Comparison of ENCODE assay signal across 24 cellular contexts in genomic region chr5:10591159-10591558, GRCh38. TPM values are rescaled to one million over a fixed set of nuclear protein-coding genes. Genes with fewer than 3 reads are reported as not detected.
A peak's percentile ranks its signal among the peaks of the same experiment; 100 is the strongest.
DNase-seq lines count a peak whose midpoint lies in the region; ATAC-seq, FAIRE-seq and TF ChIP-seq lines count a peak whose summit lies in the region.
"Had no signal": no experiment of that assay in that cellular context is flagged by ENCODE, and none has a peak within 500 bp of the region (broad histone marks: within the 10 kb centered on the region; RNA-seq: fewer than 3 reads in every experiment).

No MANE protein-coding gene starts in this region.

- no peaks in the 10 kb centered on the region; the same call in 2 of the 3 replicates for H3K9me3 ChIP-seq in GM12878 (replicated peaks; ENCODE audit: control insufficient read depth, insufficient read depth, low read length)
- H3K9me3 ChIP-seq: esophagus squamous epithelium, gastrocnemius medialis, uterus had no signal

- CTCF ChIA-PET in GM12878 (lab: Yijun Ruan, JAX), result interaction anchor here (2.4 to 3.0 kb wide), 2 partner anchors 14 to 37 kb away, joined by 9 to 22 read pairs; no protein-coding TSS in a partner anchor

- no peak for TF ChIP-seq CTCF in KMS-11 (conservative IDR thresholded peaks at IDR 0.05; ENCODE audit: low read depth, low read length)
- no peak for TF ChIP-seq CTCF in GM12878 (IDR thresholded peaks at IDR 0.05 in 2 of 3, conservative IDR thresholded peaks at IDR 0.05 in 1 of 3; ENCODE audit: control insufficient read depth in 2 of 3, extremely low read depth in 1 of 3, insufficient read depth in 1 of 3, low read depth in 3 of 3, low read length in 3 of 3)
- TF ChIP-seq CTCF in osteocyte (IDR thresholded peaks at IDR 0.05), result no peak

- WGBS in GM12878 (ENCODE audit: insufficient coverage, insufficient replicate concordance, low lambda C conversion rate, missing lambda C conversion rate), result 98% methylated on average over 5 of the region's 6 CpGs

- peak overlapping the region; percentile 62 for H3K27ac Mint-ChIP-seq in osteocyte (ENCODE audit: unreplicated experiment)
- H3K27ac Mint-ChIP-seq: activated CD4-positive, alpha-beta T cell treated with anti-CD3 and anti-CD28 coated beads, Interleukin-2, amount 10 ng/mL, durations not matched to agents 7 days and 5 days had no signal

- SMC1A ChIA-PET in GM12878 (lab: Charles Lee; ENCODE audit: uncharacterized antibody, unreplicated experiment), result interaction anchor here (0.8 to 1.8 kb wide), 8 partner anchors 10 to 136 kb away, joined by 3 to 7 read pairs (median 4); no protein-coding TSS in a partner anchor

- no peak overlapping the region for H3K4me3 Mint-ChIP-seq in osteocyte (ENCODE audit: unreplicated experiment)
- H3K4me3 Mint-ChIP-seq: activated CD4-positive, alpha-beta T cell treated with anti-CD3 and anti-CD28 coated beads, Interleukin-2, amount 10 ng/mL, durations not matched to agents 7 days and 5 days; CD4-positive, alpha-beta memory T cell had no signal

- in situ Hi-C loops in GM12878 (cut with MboI), result no loop called here

- H3K79me2 ChIP-seq in KMS-11 (ENCODE audit: insufficient read depth, low read depth) (no peaks in the 10 kb centered on the region), GM12878 (ENCODE audit: control insufficient read depth, insufficient read depth, low read length) (peaks cover 93% of the 10 kb centered on the region)

- no peaks in the 10 kb centered on the region for H3K9me3 Mint-ChIP-seq in osteocyte (ENCODE audit: unreplicated experiment)

- DNase-seq in GM12878 (ENCODE audit: low read depth, low spot score) (no peak), osteocyte (ENCODE audit: extremely low spot score, unreplicated experiment) (peak; percentile 15), AG08395 (ENCODE audit: low spot score) (no peak)
- no peak for DNase-seq in stimulated activated CD4-positive, alpha-beta T cell treated with anti-CD3 and anti-CD28 coated beads, Interleukin-4, amount 100 ng/mL, for 1 hour
- DNase-seq in stimulated activated naive CD8-positive, alpha-beta T cell treated with anti-CD3 and anti-CD28 coated beads, Interleukin-15, Interleukin-2, amounts not matched to agents 100 U/mL and 50 U/mL, for 24 hours, result no peak
- DNase-seq: activated CD4-positive, alpha-beta T cell treated with anti-CD3 and anti-CD28 coated beads, Interleukin-2, amount 10 ng/mL, durations not matched to agents 7 days and 5 days; activated effector memory CD4-positive, alpha-beta T cell treated with anti-CD3 and anti-CD28 coated beads, Interleukin-2, amount 50 U/mL, for 16 hours; CD4-positive, alpha-beta memory T cell; effector memory CD4-positive, alpha-beta T cell; esophagus squamous epithelium; gastrocnemius medialis; Karpas-422; kidney; NCI-H1092 treated with DMSO at 0.1 percent for 48 hours; NCI-H2029; NCI-H748 treated with DMSO at 0.1 percent for 48 hours; occipital lobe; retina; SHP77; uterus had no signal

- H3K4me1 ChIP-seq in KMS-11 (ENCODE audit: low read depth, poor library complexity, severe bottlenecking) (peaks cover 59% of the 10 kb centered on the region), GM12878 (ENCODE audit: control insufficient read depth, insufficient read depth, low read length) (peaks cover 81% of the 10 kb centered on the region)

- no peak for FAIRE-seq in GM12878 (lab: Jason Lieb, UNC)
- FAIRE-seq: G401.6, kidney had no signal

- no peak overlapping the region for H3K27ac ChIP-seq in KMS-11
- H3K27ac ChIP-seq in GM12878 (ENCODE audit: control insufficient read depth, insufficient read depth), result peak overlapping the region; percentile 28; the same call in 1 of the 2 replicates

- H3K4me2 ChIP-seq in KMS-11 (peak overlapping the region; percentile 27; the same call in 1 of the 2 replicates), GM12878 (ENCODE audit: control insufficient read depth, insufficient read depth) (peak overlapping the region; percentile 49; the same call in 1 of the 2 replicates)

- peak; percentile 3 for ATAC-seq in GM19395 (IDR thresholded peaks at IDR 0.05; ENCODE audit: unreplicated experiment)
- ATAC-seq in GM12878, result no peak
- ATAC-seq in stimulated activated naive CD8-positive, alpha-beta T cell treated with anti-CD3 and anti-CD28 coated beads, Interleukin-15, Interleukin-2, amounts not matched to agents 100 U/mL and 50 U/mL, for 24 hours, result no peak

- no TSS peak for BruUV-seq in GM12878 (replicated peaks; lab: Mats Ljungman, UMichigan)

- RAD21 ChIA-PET in GM12878 (lab: Charles Lee; ENCODE audit: unreplicated experiment), result interaction anchor here (1.0 to 4.5 kb wide), 6 partner anchors 13 to 102 kb away, joined by 3 to 19 read pairs (median 4); partner anchors contain the start of gene ANKRD33B

- intact Hi-C loops in GM12878 (cut with micrococcal nuclease; ENCODE audit: unreplicated experiment), result no loop called here

- no peaks in the 10 kb centered on the region for H3K36me3 Mint-ChIP-seq in osteocyte (ENCODE audit: unreplicated experiment)

- H2AFZ ChIP-seq in KMS-11 (ENCODE audit: low read depth) (no peak overlapping the region), GM12878 (ENCODE audit: control insufficient read depth, low read depth, low read length) (no peak overlapping the region)

- H3K27me3 ChIP-seq in KMS-11 (ENCODE audit: insufficient read depth, low read depth), result no peaks in the 10 kb centered on the region
- no peaks in the 10 kb centered on the region for H3K27me3 ChIP-seq in GM12878 (replicated peaks in 1 of 2; ENCODE audit: control insufficient read depth in 2 of 2, insufficient read depth in 2 of 2, low read length in 1 of 2)
- H3K27me3 ChIP-seq: esophagus squamous epithelium, gastrocnemius medialis, uterus had no signal

- H3K9ac ChIP-seq in KMS-11 (no peak overlapping the region), GM12878 (ENCODE audit: control insufficient read depth, insufficient read depth, low read length) (no peak overlapping the region)

- H4K20me1 ChIP-seq in KMS-11 (ENCODE audit: insufficient read depth) (no peaks in the 10 kb centered on the region), GM12878 (ENCODE audit: control insufficient read depth, insufficient read depth) (no peaks in the 10 kb centered on the region)

- H3K36me3 ChIP-seq in KMS-11 (ENCODE audit: insufficient read depth) (no peaks in the 10 kb centered on the region), GM12878 (ENCODE audit: control insufficient read depth in 2 of 2, insufficient read depth in 2 of 2, low read length in 1 of 2) (peaks cover 3% of the 10 kb centered on the region in 2 experiments; a peak in 3 of 4 replicates)
- H3K36me3 ChIP-seq: esophagus squamous epithelium, gastrocnemius medialis, uterus had no signal

- H3K4me3 ChIP-seq in KMS-11 (IDR thresholded peaks at IDR 0.05; ENCODE audit: insufficient read depth, low read depth, low read length) (no peak overlapping the region), GM12878 (no peak overlapping the region)
- H3K4me3 ChIP-seq: esophagus squamous epithelium, gastrocnemius medialis, lung, uterus had no signal

- no peaks in the 10 kb centered on the region for H3K27me3 Mint-ChIP-seq in osteocyte (ENCODE audit: unreplicated experiment)

- TF ChIP-seq POLR2A in GM12878 (IDR thresholded peaks at IDR 0.05; ENCODE audit: low read depth, low read length), result no peak

- TF ChIP-seq RAD21 in GM12878 (IDR thresholded peaks at IDR 0.05; ENCODE audit: insufficient read depth, low read depth, low read length), result no peak

- POLR2A ChIA-PET in GM12878 (lab: Charles Lee), result interaction anchor here (0.7 to 3.5 kb wide), 4 partner anchors 10 to 316 kb away, joined by 3 to 21 read pairs (median 4); no protein-coding TSS in a partner anchor

- peaks cover 28% of the 10 kb centered on the region for H3K4me1 Mint-ChIP-seq in osteocyte (ENCODE audit: unreplicated experiment)

- TF ChIP-seq EP300 in GM12878 (IDR thresholded peaks at IDR 0.05; ENCODE audit: borderline replicate concordance in 1 of 2, control insufficient read depth in 1 of 2, low read depth in 2 of 2, low read length in 2 of 2), result no peak

TF ChIP-seq in GM12878, 131 proteins besides CTCF, POLR2A, EP300 and RAD21 (continues in another document):
- no peak for TF ChIP-seq YBX1 (IDR thresholded peaks at IDR 0.05)
- no peak for TF ChIP-seq PBX3 (IDR thresholded peaks at IDR 0.05; ENCODE audit: insufficient replicate concordance, low read depth, low read length)
- TF ChIP-seq TCF7 (IDR thresholded peaks at IDR 0.05; ENCODE audit: borderline replicate concordance), result no peak

RNA-seq across cellular contexts. Expression of gene ANKRD33B, which starts 27.3 kb away (rescaled TPM):
- total RNA-seq in GM12878 (2013; cell fraction: nucleolus; rRNA removed), result 51.1 and 53.7 TPM in 2 replicates
- total RNA-seq in GM12878 (2014; rRNA removed) (17.0 and 18.6 TPM in 2 replicates), GM12878 (2014; rRNA removed; fragmentation: Illumina TruSeq; extraction: Trizol) (20.3 and 20.4 TPM in 2 replicates), GM12878 (2021) (58.4 and 61.6 TPM in 2 replicates), osteocyte (0.83 and 0.94 TPM in 2 replicates)
- polyA plus RNA-seq in GM12878 (2011; ENCODE audit: low read depth), result 12.2 TPM
- polyA plus RNA-seq in GM12878 (2011; rRNA removed) (11.0 and 12.7 TPM in 2 replicates), GM12878 (2014; fragmentation: Illumina TruSeq; extraction: Trizol) (22.7 and 27.0 TPM in 2 replicates), GM12878 (2014; fragmentation: Nextera tagmentation; extraction: Ambion mirVana) (1 to 10 TPM; 5.9 to 6.1 TPM), GM12878 (2014; rRNA removed) (19.6 and 20.7 TPM in 2 replicates), GM12878 (2016; fragmentation: Nextera tagmentation; extraction: Ambion mirVana) (1 to 10 TPM; 4.9 to 9.5 TPM)
- polyA plus RNA-seq in GM12878 (2011; cell fraction: cytosol; rRNA removed), result 16.9 and 17.7 TPM in 2 replicates
- polyA plus RNA-seq in GM12878 (2011; cell fraction: nucleus; rRNA removed), result 24.0 and 29.2 TPM in 2 replicates
- 19.6 TPM in 2 replicates for polyA plus RNA-seq in GM12878 (2012)
- 42.2 and 53.6 TPM in 2 replicates for polyA minus RNA-seq in GM12878 (2011; rRNA and poly(A)+ RNA removed)
- polyA minus RNA-seq in GM12878 (2011; cell fraction: cytosol; rRNA and poly(A)+ RNA removed), result 28.3 and 29.6 TPM in 2 replicates
- 13.7 and 27.7 TPM in 2 replicates for polyA minus RNA-seq in GM12878 (2011; cell fraction: nucleus; rRNA and poly(A)+ RNA removed)
